ENCODE assay signal across 8 cellular contexts in genomic region chr10:128069351-128070051, GRCh38. TPM values are rescaled to one million over a fixed set of nuclear protein-coding genes. Genes with fewer than 3 reads are reported as not detected.
A peak's percentile ranks its signal among the peaks of the same experiment; 100 is the strongest.
DNase-seq lines count a peak whose midpoint lies in the region; ATAC-seq, FAIRE-seq and TF ChIP-seq lines count a peak whose summit lies in the region.

No MANE protein-coding gene starts in this region.

- TF ChIP-seq POLR2A in HepG2 (IDR thresholded peaks at IDR 0.05; ENCODE audit: insufficient read depth in 1 of 2, low read depth in 2 of 2, low read length in 2 of 2) = no peak

- CTCF ChIA-PET in HepG2 (lab: Yijun Ruan, JAX; ENCODE audit: low intra/inter-chr PET ratio, low total read pairs) = interaction anchor here (1.2 to 2.6 kb wide), 2 partner anchors 34 to 163 kb away, joined by 4 to 7 read pairs; partner anchors contain the start of gene PTPRE

- no peaks in the 10 kb centered on the region for H4K20me1 ChIP-seq in HepG2 (ENCODE audit: insufficient read depth, low read length)

- TF ChIP-seq RAD21 in HepG2 (CRISPR knock-in tag; IDR thresholded peaks at IDR 0.05) = 0 out of 2 replicates have a peak, but pooled peaks have one; percentile 28

- BruUV-seq in HepG2 (replicated peaks; lab: Mats Ljungman, UMichigan) = no TSS peak

- intact Hi-C loops in Right ventricle myocardium inferior (cut with DNase I) = loop anchor here (1.0 to 10.0 kb wide), 4 partner anchors 35 to 352 kb away; partner anchors contain the start of gene PTPRE
- intact Hi-C loops in cardiac septum (cut with DNase I) = loop anchor here (1.0 to 5.0 kb wide), 3 partner anchors 39 to 163 kb away; no protein-coding TSS in a partner anchor
- intact Hi-C loops in HepG2 (cut with micrococcal nuclease; ENCODE audit: unreplicated experiment) = loop anchor here (1.0 to 5.0 kb wide), 3 partner anchors 34 to 352 kb away; no protein-coding TSS in a partner anchor

- in situ Hi-C loops in HepG2 (cut with HindIII; ENCODE audit: extremely low pct_ligation_motif_present, low pct_unique_long_range_greater_than_20kb) = loop anchor here (5.0 to 10.0 kb wide), 2 partner anchors 162 to 355 kb away; partner anchors contain the start of gene PTPRE

- WGBS in HepG2 (ENCODE audit: low lambda C conversion rate) = 20% methylated on average over 22 of the region's 28 CpGs

- TF ChIP-seq EP300 in HepG2 (IDR thresholded peaks at IDR 0.05; ENCODE audit: low read depth in 2 of 2, low read length in 2 of 2) (no peak), HepG2 (CRISPR knock-in tag; IDR thresholded peaks at IDR 0.05; ENCODE audit: borderline replicate concordance) (no peak)

- H3K9me3 Mint-ChIP-seq in chondrocyte (ENCODE audit: low read depth) = no peaks in the 10 kb centered on the region

- no peaks in the 10 kb centered on the region for H3K79me2 ChIP-seq in HepG2 (ENCODE audit: insufficient read depth, low read length)

- FAIRE-seq in HepG2 (lab: Jason Lieb, UNC) = peak; percentile 51

- H3K27me3 ChIP-seq in HepG2 (ENCODE audit: control insufficient read depth in 1 of 2, insufficient read depth in 2 of 2, low read length in 2 of 2) = peaks cover 8 to 53% of the 10 kb centered on the region in 2 experiments; a peak in 3 of 5 replicates

- POLR2A ChIA-PET in HepG2 (lab: Yijun Ruan, JAX) = no interaction called here

- TF ChIP-seq CTCF in chondrocyte (IDR thresholded peaks at IDR 0.05) = peak; percentile 94
- peak; percentile 79 for TF ChIP-seq CTCF in HepG2 (CRISPR knock-in tag; IDR thresholded peaks at IDR 0.05)

- no peak overlapping the region for H3K4me3 Mint-ChIP-seq in chondrocyte (ENCODE audit: unreplicated experiment)

- H3K27ac ChIP-seq in HepG2 (ENCODE audit: extremely low read length, insufficient read depth, low read length) = no peak overlapping the region

- H3K4me1 ChIP-seq in HepG2 (ENCODE audit: insufficient read depth, low read length) = no peaks in the 10 kb centered on the region

- no peaks in the 10 kb centered on the region for H3K9me3 ChIP-seq in HepG2 (ENCODE audit: low read length)

- H3K4me2 ChIP-seq in HepG2 (ENCODE audit: low read depth, low read length) = no peak overlapping the region

- no peaks in the 10 kb centered on the region for H3K36me3 ChIP-seq in HepG2 (replicated peaks in 1 of 2; ENCODE audit: control insufficient read depth in 1 of 2, insufficient read depth in 2 of 2, low read length in 2 of 2)

- H3K4me3 ChIP-seq in HepG2 (replicated peaks in 1 of 3; ENCODE audit: insufficient read depth in 1 of 3, low read depth in 2 of 3, low read length in 3 of 3) = no peak overlapping the region

- no peak overlapping the region for H2AFZ ChIP-seq in HepG2 (ENCODE audit: low read length)

- H3K27ac Mint-ChIP-seq in chondrocyte (ENCODE audit: unreplicated experiment) = no peak overlapping the region

- H3K9ac ChIP-seq in HepG2 (ENCODE audit: insufficient read depth, low read depth, low read length) = no peak overlapping the region

- H3K36me3 Mint-ChIP-seq in chondrocyte (ENCODE audit: low read depth) = peaks cover 17% of the 10 kb centered on the region

- peaks cover 13% of the 10 kb centered on the region for H3K4me1 Mint-ChIP-seq in chondrocyte (ENCODE audit: low read depth)

- no peaks in the 10 kb centered on the region for H3K27me3 Mint-ChIP-seq in chondrocyte (ENCODE audit: low read depth)

- peak; percentile 84 for DNase-seq in Right ventricle myocardium inferior (ENCODE audit: missing footprints)
- no peak for DNase-seq in cardiac septum (ENCODE audit: low spot score)
- peak; percentile 55 for DNase-seq in NCI-H345 treated with DMSO at 0.1 percent for 48 hours (lab: John Stamatoyannopoulos, UW; ENCODE audit: unreplicated experiment)
- DNase-seq in activated CD4-positive, alpha-beta T cell treated with anti-CD3 and anti-CD28 coated beads for 24 hours (ENCODE audit: low read depth in 2 of 2) = peak; percentile 71 to 77
- no peak for DNase-seq in chondrocyte (ENCODE audit: low spot score)
- DNase-seq in HepG2 (ENCODE audit: low spot score) = peak; percentile 42
- peak; percentile 67 to 77 (median 68) for DNase-seq in stimulated activated CD4-positive, alpha-beta T cell treated with anti-CD3 and anti-CD28 coated beads, TNF-alpha, amount 100 ng/mL, for 1 hour (ENCODE audit: low read depth in 3 of 3, low spot score in 1 of 3)

- peak; percentile 64 for ATAC-seq in Right ventricle myocardium inferior
- peak; percentile 36 for ATAC-seq in HG03097 (IDR thresholded peaks at IDR 0.05; ENCODE audit: low FRiP score, unreplicated experiment)
- peak; percentile 86 for ATAC-seq in HepG2

TF ChIP-seq in HepG2, 621 proteins besides CTCF, POLR2A, EP300 and RAD21:
- TF ChIP-seq STAG1 (CRISPR knock-in tag; IDR thresholded peaks at IDR 0.05) (peak; percentile 83), POGK (CRISPR knock-in tag; conservative IDR thresholded peaks at IDR 0.05) (no peak), POLR2G (IDR thresholded peaks at IDR 0.05; ENCODE audit: low read depth, low read length) (no peak), SMC3 (IDR thresholded peaks at IDR 0.05; ENCODE audit: low read length) (peak; percentile 81), MIXL1 (CRISPR knock-in tag; IDR thresholded peaks at IDR 0.05) (peak; percentile 57; the same call in 1 of the 2 replicates)

RNA-seq across cellular contexts. Expression of gene MKI67, which starts 56.7 kb away (rescaled TPM):
- total RNA-seq in Right ventricle myocardium inferior (2.1 TPM), cardiac septum (1.1 TPM), chondrocyte (11.7 to 18.3 TPM (median 17.1 TPM) in 3 replicates), HepG2 (2016; rRNA removed; fragmentation: Illumina TruSeq; extraction: Trizol) (22.9 and 54.3 TPM in 2 replicates)
- total RNA-seq in HepG2 (2016; cell fraction: cytosol; rRNA removed; fragmentation: Illumina TruSeq; extraction: Trizol; ENCODE audit: low read depth) = 2.3 and 2.6 TPM in 2 replicates
- total RNA-seq in HepG2 (2016; cell fraction: insoluble cytoplasmic fraction; rRNA removed; fragmentation: Illumina TruSeq; extraction: Trizol) = 19.0 and 47.1 TPM in 2 replicates
- total RNA-seq in HepG2 (2016; cell fraction: membrane; rRNA removed; fragmentation: Illumina TruSeq; extraction: Trizol) = 8.0 and 10.9 TPM in 2 replicates
- 63.2 and 64.1 TPM in 2 replicates for total RNA-seq in HepG2 (2016; cell fraction: nucleus; rRNA removed; fragmentation: Illumina TruSeq; extraction: Trizol)
- polyA plus RNA-seq in HepG2 (2011; rRNA removed) = 4.7 and 6.7 TPM in 2 replicates
- polyA plus RNA-seq in HepG2 (2011; cell fraction: cytosol; rRNA removed) = 5.0 and 5.1 TPM in 2 replicates
- 10.0 and 14.1 TPM in 2 replicates for polyA plus RNA-seq in HepG2 (2011; cell fraction: nucleus; rRNA removed)
- 6.6 and 17.1 TPM in 2 replicates for polyA plus RNA-seq in HepG2 (2012)
- 1.0 and 1.3 TPM in 2 replicates for polyA plus RNA-seq in HepG2 (2016; cell fraction: cytosol; fragmentation: Illumina TruSeq; extraction: Trizol; ENCODE audit: low read depth)
- 49.6 and 59.8 TPM in 2 replicates for polyA plus RNA-seq in HepG2 (2016; cell fraction: insoluble cytoplasmic fraction; fragmentation: Illumina TruSeq; extraction: Trizol; ENCODE audit: low read depth)
- 2.2 and 3.0 TPM in 2 replicates for polyA plus RNA-seq in HepG2 (2016; cell fraction: membrane; fragmentation: Illumina TruSeq; extraction: Trizol; ENCODE audit: low read depth)
- polyA plus RNA-seq in HepG2 (2016; cell fraction: nucleus; fragmentation: Illumina TruSeq; extraction: Trizol; ENCODE audit: insufficient read depth, low read depth) = 88.9 and 112 TPM in 2 replicates
- polyA minus RNA-seq in HepG2 (2011; rRNA and poly(A)+ RNA removed; ENCODE audit: low replicate concordance) = 8.0 and 51.1 TPM in 2 replicates
- 16.7 and 21.3 TPM in 2 replicates for polyA minus RNA-seq in HepG2 (2011; cell fraction: cytosol; rRNA and poly(A)+ RNA removed)
- polyA minus RNA-seq in HepG2 (2011; cell fraction: nucleus; rRNA and poly(A)+ RNA removed) = 25.5 and 35.3 TPM in 2 replicates

Comparison
In these comparisons a context has a peak if more than half of its experiments do, and no peak if none do; other contexts are left out.
1. DNase-seq: peak in Right ventricle myocardium inferior (single experiment), NCI-H345 treated with DMSO at 0.1 percent for 48 hours (single experiment), activated CD4-positive, alpha-beta T cell treated with anti-CD3 and anti-CD28 coated beads for 24 hours (2 of 2), HepG2 (single experiment) and stimulated activated CD4-positive, alpha-beta T cell treated with anti-CD3 and anti-CD28 coated beads, TNF-alpha, amount 100 ng/mL, for 1 hour (3 of 3); none in cardiac septum (single experiment) and chondrocyte (single experiment).
2. ATAC-seq: peak in every context shown above with its lines; median percentile 86 in HepG2; 64 in Right ventricle myocardium inferior; 36 in HG03097.